ENCODE assay signal across 9 cellular contexts in the genomic region with DNA sequence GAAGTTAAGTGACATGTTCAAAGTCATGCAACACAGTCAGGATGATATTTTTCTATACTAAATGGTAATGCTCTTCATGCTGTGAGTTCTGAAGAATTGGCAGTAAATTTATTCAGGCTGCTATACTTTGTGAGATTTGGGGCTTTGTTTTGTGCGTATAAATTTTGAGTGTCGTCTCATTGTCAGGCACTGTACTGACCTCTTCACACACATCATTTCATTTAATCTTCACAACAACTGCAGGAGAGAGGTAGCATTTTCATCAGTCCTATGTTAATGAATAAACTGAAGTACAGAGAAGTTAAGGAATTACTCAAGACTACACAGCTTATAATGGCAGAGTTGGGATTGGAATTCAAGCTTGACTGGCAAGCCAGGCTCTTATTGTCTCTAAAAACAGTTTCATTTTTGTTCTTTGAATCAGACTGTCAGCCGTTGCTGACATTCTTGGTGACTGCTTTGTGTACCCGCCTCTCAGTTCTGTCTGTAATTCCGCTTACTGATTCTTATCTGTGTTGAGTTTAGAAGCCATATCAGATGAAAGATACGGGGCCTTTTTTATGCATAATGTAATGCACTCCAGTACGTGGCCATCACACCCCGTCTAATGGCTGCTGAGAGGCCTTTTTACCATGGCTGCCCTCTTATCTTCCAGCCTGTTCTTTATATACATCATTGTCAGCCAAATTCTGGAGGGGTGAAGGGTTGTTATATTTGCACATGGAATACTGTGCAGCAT.
A peak's percentile ranks its signal among the peaks of the same experiment; 100 is the strongest.
DNase-seq lines count a peak whose midpoint lies in the region; ATAC-seq and TF ChIP-seq lines count a peak whose summit lies in the region.
"Had no signal": no experiment of that assay in that cellular context is flagged by ENCODE, and none has a peak within 500 bp of the region (broad histone marks: within the 10 kb centered on the region; RNA-seq: fewer than 3 reads in every experiment).

No MANE protein-coding gene starts in this region.

- DNase-seq in A673 (ENCODE audit: low spot score) (peak; percentile 50), HT-29 (ENCODE audit: low spot score) (peak; percentile 38), kidney glomerular epithelial cell (lab: John Stamatoyannopoulos, UW) (peak; percentile 25), hippocampal formation (lab: John Stamatoyannopoulos, UW) (no peak), ecto neural progenitor cell (ENCODE audit: low spot score) (no peak)
- peak; percentile 61 for DNase-seq in activated naive CD4-positive, alpha-beta T cell treated with anti-CD3 and anti-CD28 coated beads, Interleukin-2, amount 10 ng/mL, durations not matched to agents 7 days and 5 days
- DNase-seq: kidney had no signal

- H3K36me3 Mint-ChIP-seq in activated naive CD4-positive, alpha-beta T cell treated with anti-CD3 and anti-CD28 coated beads, Interleukin-2, amount 10 ng/mL, durations not matched to agents 7 days and 5 days: peaks cover 46% of the 10 kb centered on the region

- intact Hi-C loops in A673 (cut with micrococcal nuclease; ENCODE audit: unreplicated experiment): no loop called here

- peak overlapping the region; percentile 57 for H3K4me3 Mint-ChIP-seq in activated naive CD4-positive, alpha-beta T cell treated with anti-CD3 and anti-CD28 coated beads, Interleukin-2, amount 10 ng/mL, durations not matched to agents 7 days and 5 days

- H3K4me1 ChIP-seq in A673 (ENCODE audit: insufficient read depth, low read length, poor library complexity, severe bottlenecking): peaks cover 20% of the 10 kb centered on the region

- CTCF ChIA-PET in A673 (lab: Charles Lee): no interaction called here
- CTCF ChIA-PET in activated naive CD4-positive, alpha-beta T cell treated with anti-CD3 and anti-CD28 coated beads, Interleukin-2, amount 10 ng/mL, durations not matched to agents 7 days and 5 days (lab: Charles Lee): interaction anchor here (1.4 kb wide), 1 partner anchor 207 kb away, joined by 4 read pairs; no protein-coding TSS in a partner anchor

- TF ChIP-seq CTCF in A673 (conservative IDR thresholded peaks at IDR 0.05; ENCODE audit: low read depth, low read length): no peak

- BruUV-seq in A673 (replicated peaks; lab: Mats Ljungman, UMichigan): no TSS peak

- H3K27ac ChIP-seq in A673 (ENCODE audit: low read depth, low read length, poor library complexity, severe bottlenecking): peak overlapping the region; percentile 35

- ATAC-seq in HG03175 (IDR thresholded peaks at IDR 0.05; ENCODE audit: unreplicated experiment) (no peak), HG03432 (IDR thresholded peaks at IDR 0.05; ENCODE audit: unreplicated experiment) (no peak)

- no peaks in the 10 kb centered on the region for H3K9me3 Mint-ChIP-seq in activated naive CD4-positive, alpha-beta T cell treated with anti-CD3 and anti-CD28 coated beads, Interleukin-2, amount 10 ng/mL, durations not matched to agents 7 days and 5 days

- H3K36me3 ChIP-seq in A673 (ENCODE audit: insufficient read depth, low read length, poor library complexity, severe bottlenecking): no peaks in the 10 kb centered on the region

- POLR2A ChIA-PET in A673 (lab: Charles Lee; ENCODE audit: low non-redundant PET): no interaction called here

- no peaks in the 10 kb centered on the region for H3K27me3 Mint-ChIP-seq in activated naive CD4-positive, alpha-beta T cell treated with anti-CD3 and anti-CD28 coated beads, Interleukin-2, amount 10 ng/mL, durations not matched to agents 7 days and 5 days

- H3K4me3 ChIP-seq in A673 (ENCODE audit: low read depth, low read length, poor library complexity, severe bottlenecking): peak overlapping the region; percentile 7

- peak overlapping the region; percentile 96 for H3K27ac Mint-ChIP-seq in activated naive CD4-positive, alpha-beta T cell treated with anti-CD3 and anti-CD28 coated beads, Interleukin-2, amount 10 ng/mL, durations not matched to agents 7 days and 5 days

- H3K27me3 ChIP-seq in A673 (replicated peaks; ENCODE audit: insufficient read depth, low read depth, low read length, poor library complexity): no peaks in the 10 kb centered on the region

- H3K4me1 Mint-ChIP-seq in activated naive CD4-positive, alpha-beta T cell treated with anti-CD3 and anti-CD28 coated beads, Interleukin-2, amount 10 ng/mL, durations not matched to agents 7 days and 5 days: peaks cover 29% of the 10 kb centered on the region

- H3K9me3 ChIP-seq in A673 (ENCODE audit: low read depth, low read length, poor library complexity, severe bottlenecking): no peaks in the 10 kb centered on the region

Comparison
In these comparisons a context has a peak if more than half of its experiments do, and no peak if none do; other contexts are left out.
1. DNase-seq: peak in A673 (single experiment), HT-29 (single experiment), activated naive CD4-positive, alpha-beta T cell treated with anti-CD3 and anti-CD28 coated beads, Interleukin-2, amount 10 ng/mL, durations not matched to agents 7 days and 5 days (single experiment) and kidney glomerular epithelial cell (single experiment); none in hippocampal formation (0 of 2) and ecto neural progenitor cell (single experiment).